Comparison of ENCODE assay signal across 1 cellular context in the genomic region with DNA sequence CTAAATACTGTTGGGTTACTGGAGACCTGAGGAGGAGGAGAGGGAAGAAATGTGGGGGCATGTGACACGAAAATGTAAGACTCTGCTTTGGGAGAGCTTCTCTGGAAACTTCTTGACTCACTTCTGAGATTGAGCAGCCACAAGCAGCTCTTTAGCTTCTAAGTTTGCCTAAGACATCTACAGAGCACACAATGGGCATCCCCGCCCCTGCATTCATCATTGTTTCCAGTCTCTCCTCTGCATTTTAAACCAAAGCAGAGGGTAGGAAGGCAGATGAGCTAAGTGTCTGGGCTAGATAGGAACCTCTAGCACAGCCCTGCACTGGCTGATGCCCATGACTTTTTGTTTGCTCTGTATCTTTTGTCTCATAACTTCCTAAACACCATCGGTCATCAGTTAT.
TF ChIP-seq lines count a peak whose summit lies in the region.

No MANE protein-coding gene starts in this region.

TF ChIP-seq in GM23338, 12 proteins besides CTCF, POLR2A, EP300 and RAD21 (continued from another document):
- TF ChIP-seq ZNF462 (CRISPR knock-in tag; IDR thresholded peaks at IDR 0.05) (no peak), JUNB (IDR thresholded peaks at IDR 0.05; ENCODE audit: unreplicated experiment) (no peak), ZNF114 (CRISPR knock-in tag; IDR thresholded peaks at IDR 0.05) (no peak), CREB1 (CRISPR knock-in tag; IDR thresholded peaks at IDR 0.05; ENCODE audit: low read depth) (no peak), EZH2phosphoT487 (IDR thresholded peaks at IDR 0.05; ENCODE audit: unreplicated experiment) (no peak), EZH2 (IDR thresholded peaks at IDR 0.05; ENCODE audit: low read depth, unreplicated experiment) (no peak), STAT1 (IDR thresholded peaks at IDR 0.05; ENCODE audit: unreplicated experiment) (no peak), NANOG (IDR thresholded peaks at IDR 0.05; ENCODE audit: borderline replicate concordance) (no peak), ZNF331 (CRISPR knock-in tag; IDR thresholded peaks at IDR 0.05; ENCODE audit: low read depth) (no peak)
